In the genomic region with DNA sequence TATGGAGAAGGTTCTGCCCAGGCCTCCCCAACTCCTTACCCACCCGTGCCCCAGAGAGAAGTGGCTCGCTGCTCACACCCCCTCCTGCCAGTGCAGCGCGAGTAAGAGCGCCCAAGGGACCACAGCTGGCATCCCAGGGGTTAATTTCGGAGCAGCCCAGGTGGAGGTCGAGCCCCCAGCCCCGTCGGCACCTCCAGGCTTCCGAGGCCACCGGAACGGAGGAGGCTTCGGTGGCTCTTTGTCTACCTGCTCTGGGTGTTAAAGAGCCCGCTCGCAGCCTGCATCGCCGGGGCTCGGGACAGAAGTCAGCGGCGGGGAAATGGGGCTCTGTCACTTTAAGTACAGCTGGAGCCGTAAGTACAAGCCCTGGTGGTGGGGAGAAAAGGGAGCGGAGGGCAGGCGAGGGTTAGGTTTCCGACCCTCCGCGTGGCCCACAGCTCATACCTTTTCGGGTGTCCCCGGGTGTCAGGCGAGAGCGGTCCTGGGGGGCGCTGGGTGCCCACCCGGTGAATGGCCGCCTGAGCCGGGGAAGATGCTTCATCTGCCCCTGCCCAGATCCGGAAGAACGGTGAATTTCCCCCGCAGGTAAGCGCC, we compare ENCODE assay signal across 8 cellular contexts.
DNase-seq lines count a peak whose midpoint lies in the region; ATAC-seq lines count a peak whose summit lies in the region.

No MANE protein-coding gene starts in this region.

- WGBS in mesodermal cell (ENCODE audit: insufficient coverage in 2 of 2), 2 experiments = 0% methylated on average over 15 to 26 of the region's 38 CpGs

- H3K9me3 ChIP-seq in mesodermal cell (ENCODE audit: control insufficient read depth, low read length) (no peaks in the 10 kb centered on the region), SJCRH30 (replicated peaks) (no peaks in the 10 kb centered on the region)

- peak; percentile 91 for ATAC-seq in effector memory CD8-positive, alpha-beta T cell (replicated peaks)
- no peak for ATAC-seq in GM19324 (IDR thresholded peaks at IDR 0.05; ENCODE audit: low FRiP score, unreplicated experiment)

- H3K27ac ChIP-seq in mesodermal cell (ENCODE audit: low read depth, low read length, severe bottlenecking) = no peak overlapping the region
- no peak overlapping the region for H3K27ac ChIP-seq in SJCRH30

- no peaks in the 10 kb centered on the region for H3K9me3 Mint-ChIP-seq in effector memory CD8-positive, alpha-beta T cell

- H3K27ac Mint-ChIP-seq in effector memory CD8-positive, alpha-beta T cell = peak overlapping the region; percentile 49 to 82

- H3K4me1 ChIP-seq in mesodermal cell (ENCODE audit: control insufficient read depth, insufficient read depth, low read length, poor library complexity, severe bottlenecking) (peaks cover 52% of the 10 kb centered on the region), SJCRH30 (peaks cover 30% of the 10 kb centered on the region)

- peak overlapping the region; percentile 76 to 90 for H3K4me3 Mint-ChIP-seq in effector memory CD8-positive, alpha-beta T cell

- H3K4me1 Mint-ChIP-seq in effector memory CD8-positive, alpha-beta T cell (ENCODE audit: low read depth in 2 of 2) = peaks cover 21 to 23% of the 10 kb centered on the region in 2 donors

- H3K4me3 ChIP-seq in mesodermal cell (ENCODE audit: extremely low read depth, insufficient read depth, low read length, poor library complexity, severe bottlenecking) (peak overlapping the region; percentile 71), SJCRH30 (no peak overlapping the region)

- H3K27me3 ChIP-seq in SJCRH30 = no peaks in the 10 kb centered on the region

- peaks cover 52 to 83% of the 10 kb centered on the region in 2 donors for H3K27me3 Mint-ChIP-seq in effector memory CD8-positive, alpha-beta T cell

- no peaks in the 10 kb centered on the region for H3K36me3 Mint-ChIP-seq in effector memory CD8-positive, alpha-beta T cell (ENCODE audit: insufficient read depth)

- H3K36me3 ChIP-seq in mesodermal cell (ENCODE audit: control insufficient read depth, insufficient read depth, low read length) (peaks cover 20% of the 10 kb centered on the region), SJCRH30 (peaks cover 5% of the 10 kb centered on the region; the same call in 1 of the 2 replicates)

- peak; percentile 78 for DNase-seq in ELF-1 (ENCODE audit: low read depth, low spot score)
- peak; percentile 27 to 34 for DNase-seq in NCI-H1930 (lab: John Stamatoyannopoulos, UW)
- peak; percentile 82 for DNase-seq in activated CD8-positive, alpha-beta memory T cell treated with anti-CD3 and anti-CD28 coated beads for 24 hours
- DNase-seq in effector memory CD8-positive, alpha-beta T cell = peak; percentile 27 to 34 (median 32)
- peak; percentile 14 for DNase-seq in stimulated activated CD8-positive, alpha-beta memory T cell treated with anti-CD3 and anti-CD28 coated beads, Interleukin-15, amount 100 ng/mL, for 1 hour (ENCODE audit: low read depth)
- no peak for DNase-seq in SJCRH30

Comparison
In these comparisons a context has a peak if more than half of its experiments do, and no peak if none do; other contexts are left out.
1. DNase-seq: peak in ELF-1 (single experiment), NCI-H1930 (2 of 2), activated CD8-positive, alpha-beta memory T cell treated with anti-CD3 and anti-CD28 coated beads for 24 hours (single experiment), effector memory CD8-positive, alpha-beta T cell (3 of 3) and stimulated activated CD8-positive, alpha-beta memory T cell treated with anti-CD3 and anti-CD28 coated beads, Interleukin-15, amount 100 ng/mL, for 1 hour (single experiment); none in SJCRH30 (0 of 2).